ENCODE assay signal across 9 cellular contexts in the genomic region with DNA sequence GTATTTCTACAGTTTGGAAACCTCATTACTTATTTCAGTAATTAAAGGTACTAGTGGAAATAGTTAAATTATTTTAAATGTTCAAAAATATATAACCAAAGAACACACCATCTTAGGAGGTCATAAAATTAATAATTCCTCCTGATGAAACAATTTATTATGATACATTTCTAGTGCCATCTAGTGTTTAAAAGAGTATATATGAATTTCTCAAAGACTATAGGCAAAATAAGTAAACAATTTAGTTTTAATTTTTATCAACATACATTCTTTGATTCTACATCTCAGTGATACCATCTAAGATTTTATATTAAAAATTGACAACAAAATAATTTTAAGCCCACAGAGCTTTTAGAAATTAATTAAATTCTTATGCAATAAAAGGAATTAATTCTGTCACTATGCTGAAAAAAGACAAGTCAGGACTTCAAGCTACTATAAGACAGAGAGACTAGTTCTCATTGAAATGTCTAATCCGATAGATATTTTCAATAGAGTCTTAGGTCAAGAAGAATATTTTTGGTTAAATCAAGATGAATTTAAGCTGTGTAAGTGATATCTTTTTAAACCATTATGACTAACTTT.
DNase-seq lines count a peak whose midpoint lies in the region; ATAC-seq and TF ChIP-seq lines count a peak whose summit lies in the region.
"Had no signal": no experiment of that assay in that cellular context is flagged by ENCODE, and none has a peak within 500 bp of the region (broad histone marks: within the 10 kb centered on the region; RNA-seq: fewer than 3 reads in every experiment).

No MANE protein-coding gene starts in this region.

- no peak overlapping the region for H3K27ac ChIP-seq in VCaP
- no peak overlapping the region for H3K27ac ChIP-seq in neural progenitor cell

- H3K27me3 Mint-ChIP-seq in neural progenitor cell (ENCODE audit: insufficient read depth, low read depth) = no peaks in the 10 kb centered on the region
- no peaks in the 10 kb centered on the region for H3K27me3 Mint-ChIP-seq in effector memory CD8-positive, alpha-beta T cell

- no peaks in the 10 kb centered on the region for H4K20me1 ChIP-seq in neural progenitor cell (ENCODE audit: low read depth)

- no peaks in the 10 kb centered on the region for H3K9me3 Mint-ChIP-seq in neural progenitor cell
- H3K9me3 Mint-ChIP-seq in effector memory CD8-positive, alpha-beta T cell = peaks cover 0 to 6% of the 10 kb centered on the region in 2 donors

- no peak overlapping the region for H3K4me3 Mint-ChIP-seq in neural progenitor cell
- H3K4me3 Mint-ChIP-seq in effector memory CD8-positive, alpha-beta T cell = no peak overlapping the region

- H3K9ac ChIP-seq in neural progenitor cell = no peak overlapping the region

- DNase-seq in NCI-H1694 treated with DMSO at 0.1 percent for 48 hours (lab: John Stamatoyannopoulos, UW) = peak; percentile 18
- no peak for DNase-seq in NCI-H1694 (lab: John Stamatoyannopoulos, UW)
- peak; percentile 32 for DNase-seq in NCI-H1105 (lab: John Stamatoyannopoulos, UW)
- DNase-seq in neural progenitor cell (ENCODE audit: low spot score) = no peak
- no peak for DNase-seq in GF-D8 (lab: John Stamatoyannopoulos, UW)
- no peak for DNase-seq in effector memory CD8-positive, alpha-beta T cell
- no peak for DNase-seq in inferior parietal cortex (ENCODE audit: extremely low spot score)

- no peaks in the 10 kb centered on the region for H3K79me2 ChIP-seq in neural progenitor cell (ENCODE audit: low read depth)

- no peak overlapping the region for H3K27ac Mint-ChIP-seq in neural progenitor cell
- no peak overlapping the region for H3K27ac Mint-ChIP-seq in effector memory CD8-positive, alpha-beta T cell

- no peak overlapping the region for H3K4me2 ChIP-seq in neural progenitor cell

- H3K36me3 ChIP-seq in neural progenitor cell = no peaks in the 10 kb centered on the region
- H3K36me3 ChIP-seq: HAP-1 had no signal

- peak; percentile 68 for TF ChIP-seq CTCF in VCaP (conservative IDR thresholded peaks at IDR 0.05)
- peak; percentile 48 for TF ChIP-seq CTCF in neural progenitor cell (IDR thresholded peaks at IDR 0.05)

- no peaks in the 10 kb centered on the region for H3K36me3 Mint-ChIP-seq in neural progenitor cell
- no peaks in the 10 kb centered on the region for H3K36me3 Mint-ChIP-seq in effector memory CD8-positive, alpha-beta T cell (ENCODE audit: insufficient read depth)

- no peaks in the 10 kb centered on the region for H3K4me1 ChIP-seq in neural progenitor cell

- no peak overlapping the region for H2AFZ ChIP-seq in neural progenitor cell (replicated peaks)

- no peaks in the 10 kb centered on the region for H3K4me1 Mint-ChIP-seq in neural progenitor cell
- H3K4me1 Mint-ChIP-seq in effector memory CD8-positive, alpha-beta T cell (ENCODE audit: low read depth in 2 of 2) = no peaks in the 10 kb centered on the region

- H3K9me3 ChIP-seq in neural progenitor cell (ENCODE audit: low read depth) = no peaks in the 10 kb centered on the region
- H3K9me3 ChIP-seq: HAP-1 had no signal

- ATAC-seq in effector memory CD8-positive, alpha-beta T cell (replicated peaks) = no peak

- H3K27me3 ChIP-seq in neural progenitor cell = no peaks in the 10 kb centered on the region

- H3K4me3 ChIP-seq in neural progenitor cell = no peak overlapping the region
- H3K4me3 ChIP-seq: HAP-1 had no signal

- no peaks in the 10 kb centered on the region for H3F3A ChIP-seq in neural progenitor cell (ENCODE audit: low read depth)

Comparison
In these comparisons a context has a peak if more than half of its experiments do, and no peak if none do; other contexts are left out.
1. DNase-seq: peak in NCI-H1694 treated with DMSO at 0.1 percent for 48 hours (single experiment) and NCI-H1105 (single experiment); none in NCI-H1694 (single experiment), neural progenitor cell (single experiment), GF-D8 (single experiment), effector memory CD8-positive, alpha-beta T cell (0 of 3) and inferior parietal cortex (single experiment).